19 cellular contexts compared by ENCODE assay signal in the genomic region with DNA sequence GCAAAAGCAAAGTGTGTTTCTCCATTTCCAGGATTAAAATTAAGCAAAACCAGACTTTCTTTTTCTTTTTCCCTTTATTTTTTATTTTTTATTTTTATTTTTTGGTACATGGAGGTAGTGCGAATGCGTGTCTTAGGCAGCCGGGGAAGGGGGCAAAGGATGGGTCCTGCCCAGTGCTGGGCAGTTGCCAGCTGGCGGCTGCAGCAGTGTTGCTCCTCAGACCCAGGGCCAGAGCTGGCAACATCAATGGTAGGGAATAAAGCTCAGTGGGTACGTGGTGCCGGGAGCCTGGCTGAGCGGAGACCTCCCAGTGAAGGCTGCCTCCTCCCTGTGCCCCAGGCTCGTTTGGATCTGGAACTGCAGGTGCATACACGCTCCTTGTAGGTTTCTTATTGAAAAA.
"Had no signal": no experiment of that assay in that cellular context is flagged by ENCODE, and none has a peak within 500 bp of the region (broad histone marks: within the 10 kb centered on the region; RNA-seq: fewer than 3 reads in every experiment).

No MANE protein-coding gene starts in this region.

- H3K27me3 ChIP-seq: heart right ventricle, pancreas, right lobe of liver, upper lobe of right lung had no signal

- H3K9me3 Mint-ChIP-seq: activated naive CD8-positive, alpha-beta T cell treated with anti-CD3 and anti-CD28 coated beads for 36 hours; activated T-helper 17 cell treated with anti-CD3 and anti-CD28 coated beads, Interleukin-2, amount 50 U/mL, for 72 hours; endodermal cell; mesothelial cell of epicardium; natural killer cell; WTC11 had no signal

- DNase-seq: activated naive CD4-positive, alpha-beta T cell; activated naive CD8-positive, alpha-beta T cell treated with anti-CD3 and anti-CD28 coated beads for 36 hours; activated T-cell treated with anti-CD3 and anti-CD28 coated beads, Interleukin-2, amount 50 U/mL, for 1 hour; cerebellar nuclear complex; cortex of kidney; natural killer cell; pancreas; small intestine; stimulated activated CD4-positive, alpha-beta T cell treated with anti-CD3 and anti-CD28 coated beads, Interleukin-2, amount 100 ng/mL, for 24 hours; stimulated activated naive CD4-positive, alpha-beta T cell; T1000; upper lobe of right lung had no signal

- ATAC-seq: activated T-helper 17 cell treated with anti-CD3 and anti-CD28 coated beads, Interleukin-2, amount 50 U/mL, for 72 hours; natural killer cell had no signal

- H3K4me3 ChIP-seq: pancreas, right lobe of liver, upper lobe of right lung had no signal

- H3K27ac ChIP-seq: heart right ventricle, neutrophil, pancreas, right lobe of liver, upper lobe of right lung had no signal

- H3K36me3 Mint-ChIP-seq: activated naive CD8-positive, alpha-beta T cell treated with anti-CD3 and anti-CD28 coated beads for 36 hours; mesothelial cell of epicardium; natural killer cell; WTC11 had no signal

- H3K27ac Mint-ChIP-seq: activated T-helper 17 cell treated with anti-CD3 and anti-CD28 coated beads, Interleukin-2, amount 50 U/mL, for 72 hours; endodermal cell; mesothelial cell of epicardium; natural killer cell; WTC11 had no signal

- H3K4me3 Mint-ChIP-seq: activated naive CD8-positive, alpha-beta T cell treated with anti-CD3 and anti-CD28 coated beads for 36 hours; activated T-helper 17 cell treated with anti-CD3 and anti-CD28 coated beads, Interleukin-2, amount 50 U/mL, for 72 hours; endodermal cell; mesothelial cell of epicardium; natural killer cell; WTC11 had no signal

- H3K4me1 ChIP-seq: pancreas, right lobe of liver, upper lobe of right lung had no signal

- H3K4me1 Mint-ChIP-seq: activated naive CD8-positive, alpha-beta T cell treated with anti-CD3 and anti-CD28 coated beads for 36 hours; activated T-helper 17 cell treated with anti-CD3 and anti-CD28 coated beads, Interleukin-2, amount 50 U/mL, for 72 hours; natural killer cell had no signal

- H3K27me3 Mint-ChIP-seq: activated naive CD8-positive, alpha-beta T cell treated with anti-CD3 and anti-CD28 coated beads for 36 hours; activated T-helper 17 cell treated with anti-CD3 and anti-CD28 coated beads, Interleukin-2, amount 50 U/mL, for 72 hours had no signal

- H3K9me3 ChIP-seq: heart right ventricle, neutrophil, pancreas, right lobe of liver, upper lobe of right lung had no signal

- H3K36me3 ChIP-seq: heart right ventricle, neutrophil, pancreas, right lobe of liver, upper lobe of right lung had no signal
